Comparison of ENCODE assay signal across 16 cellular contexts in the genomic region with DNA sequence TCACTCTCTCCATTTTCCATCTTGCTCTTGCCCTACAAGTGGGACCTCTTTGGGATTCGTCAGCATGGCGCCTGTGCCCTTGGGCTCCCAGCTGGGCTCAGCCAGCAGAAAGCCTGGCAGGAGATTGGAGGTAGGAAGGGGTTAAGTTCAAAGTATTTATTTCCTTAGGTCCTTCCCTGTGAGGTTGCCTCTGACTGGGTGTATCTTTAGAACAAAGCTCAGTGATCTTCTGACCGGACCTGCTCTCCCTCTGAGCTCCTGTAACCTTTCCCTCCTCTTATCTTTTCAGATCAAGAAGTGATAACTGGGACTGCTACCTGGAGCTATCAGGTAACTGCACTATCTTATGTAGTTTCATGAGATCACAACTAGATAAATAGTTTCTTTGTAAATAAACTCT.
"Had no signal": no experiment of that assay in that cellular context is flagged by ENCODE, and none has a peak within 500 bp of the region (broad histone marks: within the 10 kb centered on the region; RNA-seq: fewer than 3 reads in every experiment).

No MANE protein-coding gene starts in this region.

- H3K36me3 Mint-ChIP-seq: naive thymus-derived CD8-positive, alpha-beta T cell had no signal

- H3K9me3 ChIP-seq: heart right ventricle, sigmoid colon, tibial artery had no signal

- H3K4me1 Mint-ChIP-seq: central memory CD8-positive, alpha-beta T cell; neural crest cell had no signal

- H3K9me3 Mint-ChIP-seq: central memory CD8-positive, alpha-beta T cell; naive thymus-derived CD8-positive, alpha-beta T cell; neural crest cell; stimulated activated naive CD8-positive, alpha-beta T cell treated with anti-CD3 and anti-CD28 coated beads, Interleukin-15, Interleukin-2, amounts not matched to agents 100 ng/mL and 50 ng/mL, for 24 hours had no signal

- FAIRE-seq: frontal cortex, keratinocyte had no signal

- H3K36me3 ChIP-seq: heart right ventricle, sigmoid colon, tibial artery had no signal

- H3K27me3 ChIP-seq: dorsolateral prefrontal cortex, heart right ventricle, sigmoid colon, tibial artery had no signal

- H3K27ac Mint-ChIP-seq: naive thymus-derived CD8-positive, alpha-beta T cell; stimulated activated naive CD8-positive, alpha-beta T cell treated with anti-CD3 and anti-CD28 coated beads, Interleukin-15, Interleukin-2, amounts not matched to agents 100 ng/mL and 50 ng/mL, for 24 hours had no signal

- H3K4me3 ChIP-seq: dorsolateral prefrontal cortex, heart right ventricle, sigmoid colon, skin epidermis, tibial artery had no signal

- H3K27ac ChIP-seq: dorsolateral prefrontal cortex, heart right ventricle, sigmoid colon, skin epidermis, tibial artery had no signal

- H3K4me3 Mint-ChIP-seq: central memory CD8-positive, alpha-beta T cell; naive thymus-derived CD8-positive, alpha-beta T cell; neural crest cell; stimulated activated naive CD8-positive, alpha-beta T cell treated with anti-CD3 and anti-CD28 coated beads, Interleukin-15, Interleukin-2, amounts not matched to agents 100 ng/mL and 50 ng/mL, for 24 hours had no signal

- DNase-seq: cortex of kidney; dorsolateral prefrontal cortex; effector CD8-positive, alpha-beta T cell; heart right ventricle; left ventricle myocardium superior; naive thymus-derived CD8-positive, alpha-beta T cell; posterior cingulate gyrus; sigmoid colon; stimulated activated CD4-positive, alpha-beta T cell treated with anti-CD3 and anti-CD28 coated beads, Interleukin-12 subunit alpha, Interleukin-12 subunit beta, amount 100 ng/mL, for 4 hours; tibial artery had no signal

- H3K4me1 ChIP-seq: sigmoid colon, tibial artery had no signal

- ATAC-seq: heart right ventricle; left ventricle myocardium superior; naive thymus-derived CD8-positive, alpha-beta T cell had no signal
